Comparison of ENCODE assay signal across 1 cellular context in the genomic region with DNA sequence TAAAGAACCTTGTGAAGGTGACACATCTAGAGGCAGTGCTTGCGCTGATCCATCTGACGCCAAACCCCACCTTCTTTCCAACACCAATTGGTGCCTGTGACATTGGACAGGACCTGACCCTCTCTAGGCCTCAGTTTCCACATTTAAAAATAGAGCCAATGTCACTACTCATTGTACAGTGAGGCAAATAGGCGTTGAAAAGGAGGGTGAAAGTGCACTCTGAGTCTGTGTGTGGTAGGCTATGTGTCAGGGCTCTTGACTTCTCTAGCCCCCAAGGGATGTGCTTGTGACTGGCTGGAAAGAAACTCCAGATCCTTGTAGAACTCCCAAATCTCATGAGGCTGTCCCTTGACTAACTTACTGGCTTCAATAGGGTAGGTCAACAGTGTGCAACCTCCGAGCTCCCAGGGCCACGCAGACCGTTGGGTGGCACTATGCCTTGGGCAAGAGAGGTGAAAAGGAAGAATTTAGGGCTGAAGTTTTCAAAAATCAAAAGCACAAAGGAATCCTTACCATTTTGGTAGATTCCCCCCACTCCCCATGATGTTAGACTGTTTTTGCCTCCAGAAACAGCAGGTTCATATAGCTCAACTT.
TF ChIP-seq lines count a peak whose summit lies in the region.

No MANE protein-coding gene starts in this region.

TF ChIP-seq in GM23338, 12 proteins besides CTCF, POLR2A, EP300 and RAD21:
- TF ChIP-seq, protein P1, sequence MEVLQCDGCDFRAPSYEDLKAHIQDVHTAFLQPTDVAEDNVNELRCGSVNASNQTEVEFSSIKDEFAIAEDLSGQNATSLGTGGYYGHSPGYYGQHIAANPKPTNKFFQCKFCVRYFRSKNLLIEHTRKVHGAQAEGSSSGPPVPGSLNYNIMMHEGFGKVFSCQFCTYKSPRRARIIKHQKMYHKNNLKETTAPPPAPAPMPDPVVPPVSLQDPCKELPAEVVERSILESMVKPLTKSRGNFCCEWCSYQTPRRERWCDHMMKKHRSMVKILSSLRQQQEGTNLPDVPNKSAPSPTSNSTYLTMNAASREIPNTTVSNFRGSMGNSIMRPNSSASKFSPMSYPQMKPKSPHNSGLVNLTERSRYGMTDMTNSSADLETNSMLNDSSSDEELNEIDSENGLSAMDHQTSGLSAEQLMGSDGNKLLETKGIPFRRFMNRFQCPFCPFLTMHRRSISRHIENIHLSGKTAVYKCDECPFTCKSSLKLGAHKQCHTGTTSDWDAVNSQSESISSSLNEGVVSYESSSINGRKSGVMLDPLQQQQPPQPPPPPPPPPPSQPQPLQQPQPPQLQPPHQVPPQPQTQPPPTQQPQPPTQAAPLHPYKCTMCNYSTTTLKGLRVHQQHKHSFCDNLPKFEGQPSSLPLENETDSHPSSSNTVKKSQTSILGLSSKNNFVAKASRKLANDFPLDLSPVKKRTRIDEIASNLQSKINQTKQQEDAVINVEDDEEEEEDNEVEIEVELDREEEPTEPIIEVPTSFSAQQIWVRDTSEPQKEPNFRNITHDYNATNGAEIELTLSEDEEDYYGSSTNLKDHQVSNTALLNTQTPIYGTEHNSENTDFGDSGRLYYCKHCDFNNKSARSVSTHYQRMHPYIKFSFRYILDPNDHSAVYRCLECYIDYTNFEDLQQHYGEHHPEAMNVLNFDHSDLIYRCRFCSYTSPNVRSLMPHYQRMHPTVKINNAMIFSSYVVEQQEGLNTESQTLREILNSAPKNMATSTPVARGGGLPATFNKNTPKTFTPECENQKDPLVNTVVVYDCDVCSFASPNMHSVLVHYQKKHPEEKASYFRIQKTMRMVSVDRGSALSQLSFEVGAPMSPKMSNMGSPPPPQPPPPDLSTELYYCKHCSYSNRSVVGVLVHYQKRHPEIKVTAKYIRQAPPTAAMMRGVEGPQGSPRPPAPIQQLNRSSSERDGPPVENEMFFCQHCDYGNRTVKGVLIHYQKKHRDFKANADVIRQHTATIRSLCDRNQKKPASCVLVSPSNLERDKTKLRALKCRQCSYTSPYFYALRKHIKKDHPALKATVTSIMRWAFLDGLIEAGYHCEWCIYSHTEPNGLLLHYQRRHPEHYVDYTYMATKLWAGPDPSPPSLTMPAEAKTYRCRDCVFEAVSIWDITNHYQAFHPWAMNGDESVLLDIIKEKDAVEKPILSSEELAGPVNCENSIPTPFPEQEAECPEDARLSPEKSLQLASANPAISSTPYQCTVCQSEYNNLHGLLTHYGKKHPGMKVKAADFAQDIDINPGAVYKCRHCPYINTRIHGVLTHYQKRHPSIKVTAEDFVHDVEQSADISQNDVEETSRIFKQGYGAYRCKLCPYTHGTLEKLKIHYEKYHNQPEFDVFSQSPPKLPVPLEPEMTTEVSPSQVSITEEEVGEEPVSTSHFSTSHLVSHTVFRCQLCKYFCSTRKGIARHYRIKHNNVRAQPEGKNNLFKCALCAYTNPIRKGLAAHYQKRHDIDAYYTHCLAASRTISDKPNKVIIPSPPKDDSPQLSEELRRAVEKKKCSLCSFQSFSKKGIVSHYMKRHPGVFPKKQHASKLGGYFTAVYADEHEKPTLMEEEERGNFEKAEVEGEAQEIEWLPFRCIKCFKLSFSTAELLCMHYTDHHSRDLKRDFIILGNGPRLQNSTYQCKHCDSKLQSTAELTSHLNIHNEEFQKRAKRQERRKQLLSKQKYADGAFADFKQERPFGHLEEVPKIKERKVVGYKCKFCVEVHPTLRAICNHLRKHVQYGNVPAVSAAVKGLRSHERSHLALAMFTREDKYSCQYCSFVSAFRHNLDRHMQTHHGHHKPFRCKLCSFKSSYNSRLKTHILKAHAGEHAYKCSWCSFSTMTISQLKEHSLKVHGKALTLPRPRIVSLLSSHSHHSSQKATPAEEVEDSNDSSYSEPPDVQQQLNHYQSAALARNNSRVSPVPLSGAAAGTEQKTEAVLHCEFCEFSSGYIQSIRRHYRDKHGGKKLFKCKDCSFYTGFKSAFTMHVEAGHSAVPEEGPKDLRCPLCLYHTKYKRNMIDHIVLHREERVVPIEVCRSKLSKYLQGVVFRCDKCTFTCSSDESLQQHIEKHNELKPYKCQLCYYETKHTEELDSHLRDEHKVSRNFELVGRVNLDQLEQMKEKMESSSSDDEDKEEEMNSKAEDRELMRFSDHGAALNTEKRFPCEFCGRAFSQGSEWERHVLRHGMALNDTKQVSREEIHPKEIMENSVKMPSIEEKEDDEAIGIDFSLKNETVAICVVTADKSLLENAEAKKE (CRISPR knock-in tag; IDR thresholded peaks at IDR 0.05) = no peak
- TF ChIP-seq EZH2phosphoT487 (IDR thresholded peaks at IDR 0.05; ENCODE audit: unreplicated experiment) (no peak), POLR2AphosphoS5 (IDR thresholded peaks at IDR 0.05; ENCODE audit: low read depth) (no peak), NANOG (IDR thresholded peaks at IDR 0.05; ENCODE audit: borderline replicate concordance) (no peak), ZNF331 (CRISPR knock-in tag; IDR thresholded peaks at IDR 0.05; ENCODE audit: low read depth) (no peak), EZH2 (IDR thresholded peaks at IDR 0.05; ENCODE audit: low read depth, unreplicated experiment) (no peak), JUNB (IDR thresholded peaks at IDR 0.05; ENCODE audit: unreplicated experiment) (no peak), ZNF114 (CRISPR knock-in tag; IDR thresholded peaks at IDR 0.05) (no peak)
- TF ChIP-seq, protein P2, sequence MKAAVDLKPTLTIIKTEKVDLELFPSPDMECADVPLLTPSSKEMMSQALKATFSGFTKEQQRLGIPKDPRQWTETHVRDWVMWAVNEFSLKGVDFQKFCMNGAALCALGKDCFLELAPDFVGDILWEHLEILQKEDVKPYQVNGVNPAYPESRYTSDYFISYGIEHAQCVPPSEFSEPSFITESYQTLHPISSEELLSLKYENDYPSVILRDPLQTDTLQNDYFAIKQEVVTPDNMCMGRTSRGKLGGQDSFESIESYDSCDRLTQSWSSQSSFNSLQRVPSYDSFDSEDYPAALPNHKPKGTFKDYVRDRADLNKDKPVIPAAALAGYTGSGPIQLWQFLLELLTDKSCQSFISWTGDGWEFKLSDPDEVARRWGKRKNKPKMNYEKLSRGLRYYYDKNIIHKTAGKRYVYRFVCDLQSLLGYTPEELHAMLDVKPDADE (IDR thresholded peaks at IDR 0.05) = no peak
